ENCODE assay signal across 11 cellular contexts in genomic region chr1:152037920-152038658, GRCh38. TPM values are rescaled to one million over a fixed set of nuclear protein-coding genes. Genes with fewer than 3 reads are reported as not detected.
DNase-seq lines count a peak whose midpoint lies in the region; ATAC-seq and TF ChIP-seq lines count a peak whose summit lies in the region.
"Had no signal": no experiment of that assay in that cellular context is flagged by ENCODE, and none has a peak within 500 bp of the region (broad histone marks: within the 10 kb centered on the region; RNA-seq: fewer than 3 reads in every experiment).

No MANE protein-coding gene starts in this region.

- no peak overlapping the region for H3K4me3 ChIP-seq in thyroid gland (replicated peaks in 1 of 3)

- intact Hi-C loops in activated T-helper 1 cell treated with anti-CD3 and anti-CD28 coated beads, Interleukin-12 subunit alpha, Interleukin-12 subunit beta, Interleukin-2, Interleukin-4 antibody, amounts not matched to agents 30 ng/mL and 10 ng/mL and 1 ng/mL, durations not matched to agents 14 hours and 24 hours and 36 hours (cut with micrococcal nuclease): loop anchor here (1.0 kb wide), 1 partner anchor 10 kb away; no protein-coding TSS in a partner anchor
- intact Hi-C loops in thyroid gland (cut with DNase I): no loop called here

- no peaks in the 10 kb centered on the region for H3K27me3 Mint-ChIP-seq in activated T-helper 1 cell treated with anti-CD3 and anti-CD28 coated beads, Interleukin-12 subunit alpha, Interleukin-12 subunit beta, Interleukin-2, Interleukin-4 antibody, amounts not matched to agents 30 ng/mL and 10 ng/mL and 1 ng/mL, durations not matched to agents 14 hours and 24 hours and 36 hours (ENCODE audit: insufficient read depth)

- ATAC-seq in GM19395 (IDR thresholded peaks at IDR 0.05; ENCODE audit: unreplicated experiment): no peak

- H3K27ac Mint-ChIP-seq in activated T-helper 1 cell treated with anti-CD3 and anti-CD28 coated beads, Interleukin-12 subunit alpha, Interleukin-12 subunit beta, Interleukin-2, Interleukin-4 antibody, amounts not matched to agents 30 ng/mL and 10 ng/mL and 1 ng/mL, durations not matched to agents 14 hours and 24 hours and 36 hours: no peak overlapping the region

- H3K4me1 Mint-ChIP-seq in activated T-helper 1 cell treated with anti-CD3 and anti-CD28 coated beads, Interleukin-12 subunit alpha, Interleukin-12 subunit beta, Interleukin-2, Interleukin-4 antibody, amounts not matched to agents 30 ng/mL and 10 ng/mL and 1 ng/mL, durations not matched to agents 14 hours and 24 hours and 36 hours (ENCODE audit: low read depth): peaks cover 30% of the 10 kb centered on the region

- TF ChIP-seq CTCF in thyroid gland (IDR thresholded peaks at IDR 0.05): no peak

- H3K36me3 Mint-ChIP-seq in activated T-helper 1 cell treated with anti-CD3 and anti-CD28 coated beads, Interleukin-12 subunit alpha, Interleukin-12 subunit beta, Interleukin-2, Interleukin-4 antibody, amounts not matched to agents 30 ng/mL and 10 ng/mL and 1 ng/mL, durations not matched to agents 14 hours and 24 hours and 36 hours (ENCODE audit: low read depth): peaks cover 19% of the 10 kb centered on the region

- DNase-seq in DMS153 (lab: John Stamatoyannopoulos, UW) (peak; percentile 25), DMS153 treated with DMSO at 0.1 percent for 48 hours (lab: John Stamatoyannopoulos, UW; ENCODE audit: unreplicated experiment) (no peak), MV-4-11 (lab: John Stamatoyannopoulos, UW) (peak; percentile 98), pons (ENCODE audit: low spot score) (peak; percentile 65), thyroid gland (no peak), HT-29 (ENCODE audit: low spot score) (no peak)
- no peak for DNase-seq in activated T-helper 1 cell treated with anti-CD3 and anti-CD28 coated beads, Interleukin-12 subunit alpha, Interleukin-12 subunit beta, Interleukin-2, Interleukin-4 antibody, amounts not matched to agents 30 ng/mL and 10 ng/mL and 1 ng/mL, durations not matched to agents 14 hours and 24 hours and 36 hours (ENCODE audit: low spot score)
- DNase-seq: midbrain had no signal

- peaks cover 3 to 6% of the 10 kb centered on the region in 2 donors for H3K36me3 ChIP-seq in thyroid gland

- no peaks in the 10 kb centered on the region for H3K9me3 ChIP-seq in thyroid gland

- peaks cover 16 to 31% of the 10 kb centered on the region in 2 donors for H3K4me1 ChIP-seq in thyroid gland

- TF ChIP-seq POLR2A in thyroid gland (IDR thresholded peaks at IDR 0.05): no peak

- no peaks in the 10 kb centered on the region for H3K27me3 ChIP-seq in thyroid gland

- WGBS in thyroid gland, 2 donors: 93 to 94% methylated on average over 10 of the region's 10 CpGs

- H3K27ac ChIP-seq in thyroid gland: no peak overlapping the region

- peak overlapping the region; percentile 24 for H3K4me3 Mint-ChIP-seq in activated T-helper 1 cell treated with anti-CD3 and anti-CD28 coated beads, Interleukin-12 subunit alpha, Interleukin-12 subunit beta, Interleukin-2, Interleukin-4 antibody, amounts not matched to agents 30 ng/mL and 10 ng/mL and 1 ng/mL, durations not matched to agents 14 hours and 24 hours and 36 hours

- H3K9me3 Mint-ChIP-seq in activated T-helper 1 cell treated with anti-CD3 and anti-CD28 coated beads, Interleukin-12 subunit alpha, Interleukin-12 subunit beta, Interleukin-2, Interleukin-4 antibody, amounts not matched to agents 30 ng/mL and 10 ng/mL and 1 ng/mL, durations not matched to agents 14 hours and 24 hours and 36 hours: no peaks in the 10 kb centered on the region

RNA-seq across cellular contexts. Expression of gene S100A11, which starts 1.3 kb away (rescaled TPM):
- 203 and 205 TPM in 2 replicates for total RNA-seq in activated T-helper 1 cell treated with anti-CD3 and anti-CD28 coated beads, Interleukin-12 subunit alpha, Interleukin-12 subunit beta, Interleukin-2, Interleukin-4 antibody, amounts not matched to agents 30 ng/mL and 10 ng/mL and 1 ng/mL, durations not matched to agents 14 hours and 24 hours and 36 hours
- total RNA-seq in thyroid gland: 100 to 1,000 TPM; 120 to 368 (median 160) TPM
- total RNA-seq in HT-29 (2014; rRNA removed; shearing (Covaris generic)): 326 and 331 TPM in 2 replicates

RNA-seq across cellular contexts. Expression of gene S100A10, which starts 44.4 kb away (rescaled TPM):
- 105 and 106 TPM in 2 replicates for total RNA-seq in activated T-helper 1 cell treated with anti-CD3 and anti-CD28 coated beads, Interleukin-12 subunit alpha, Interleukin-12 subunit beta, Interleukin-2, Interleukin-4 antibody, amounts not matched to agents 30 ng/mL and 10 ng/mL and 1 ng/mL, durations not matched to agents 14 hours and 24 hours and 36 hours
- total RNA-seq in thyroid gland: 10 to 100 TPM; 11.2 to 64.0 (median 35.6) TPM
- total RNA-seq in HT-29 (2014; rRNA removed; shearing (Covaris generic)): 279 and 305 TPM in 2 replicates

RNA-seq across cellular contexts. Expression of gene TCHHL1, which starts 50.8 kb away (rescaled TPM):
- not detected in 2 replicates for total RNA-seq in activated T-helper 1 cell treated with anti-CD3 and anti-CD28 coated beads, Interleukin-12 subunit alpha, Interleukin-12 subunit beta, Interleukin-2, Interleukin-4 antibody, amounts not matched to agents 30 ng/mL and 10 ng/mL and 1 ng/mL, durations not matched to agents 14 hours and 24 hours and 36 hours
- total RNA-seq in thyroid gland: not detected
- total RNA-seq in HT-29 (2014; rRNA removed; shearing (Covaris generic)): not detected in 2 replicates
- total RNA-seq: frontal cortex, M059J had no signal

Comparison
In these comparisons a context has a peak if more than half of its experiments do, and no peak if none do; other contexts are left out.
1. DNase-seq: peak in DMS153 (single experiment), MV-4-11 (single experiment) and pons (single experiment); none in DMS153 treated with DMSO at 0.1 percent for 48 hours (single experiment), activated T-helper 1 cell treated with anti-CD3 and anti-CD28 coated beads, Interleukin-12 subunit alpha, Interleukin-12 subunit beta, Interleukin-2, Interleukin-4 antibody, amounts not matched to agents 30 ng/mL and 10 ng/mL and 1 ng/mL, durations not matched to agents 14 hours and 24 hours and 36 hours (single experiment), thyroid gland (0 of 2) and HT-29 (single experiment).